8 cellular contexts compared by ENCODE assay signal in genomic region chr5:37370864-37371726, GRCh38.
DNase-seq lines count a peak whose midpoint lies in the region; ATAC-seq and TF ChIP-seq lines count a peak whose summit lies in the region.

TSS of gene NUP155 (minus strand) at chr5:37371106. CDS start at chr5:37370977, 129 bp downstream.

- DNase-seq in AG09309 (ENCODE audit: low read depth) (peak; percentile 67), NCI-H345 treated with DMSO at 0.1 percent for 48 hours (lab: John Stamatoyannopoulos, UW; ENCODE audit: unreplicated experiment) (peak; percentile 88), iris pigment epithelial cell (ENCODE audit: low read depth) (peak; percentile 97)
- DNase-seq in activated CD4-positive, CD25-positive, alpha-beta regulatory T cell (lab: John Stamatoyannopoulos, UW): peak; percentile 72 to 79 (median 76)
- peak; percentile 87 for DNase-seq in central memory CD4-positive, alpha-beta T cell
- DNase-seq in stimulated activated CD4-positive, alpha-beta T cell treated with anti-CD3 and anti-CD28 coated beads, Interleukin-12 subunit alpha, Interleukin-12 subunit beta, amount 100 ng/mL, for 4 hours: peak; percentile 83

- ATAC-seq in GM19023 (IDR thresholded peaks at IDR 0.05; ENCODE audit: unreplicated experiment): peak; percentile 95
- ATAC-seq in HG03280 (IDR thresholded peaks at IDR 0.05; ENCODE audit: unreplicated experiment): peak; percentile 95

- no peak for TF ChIP-seq CTCF in AG09309 (IDR thresholded peaks at IDR 0.05; ENCODE audit: control insufficient read depth, insufficient read depth, low read depth, low read length, missing control alignments)

- peak within 1 kb of the TSS; percentile 89 for H3K4me3 ChIP-seq in AG09309 (ENCODE audit: control insufficient read depth, low read depth, low read length)

Comparison
In these comparisons a context has a peak if more than half of its experiments do, and no peak if none do; other contexts are left out.
1. Peak in every context shown above with its lines: DNase-seq, ATAC-seq and H3K4me3 ChIP-seq.